In genomic region chr14:51989293-51990234, GRCh38 we compare ENCODE assay signal across 8 cellular contexts. TPM values are rescaled to one million over a fixed set of nuclear protein-coding genes. Genes with fewer than 3 reads are reported as not detected.
DNase-seq lines count a peak whose midpoint lies in the region; ATAC-seq and TF ChIP-seq lines count a peak whose summit lies in the region.

RTRAF (plus strand) TSS chr14:51989546; CDS start chr14:51989640, 94 bp downstream.

- no peaks in the 10 kb centered on the region for H3K27me3 Mint-ChIP-seq in naive thymus-derived CD8-positive, alpha-beta T cell

- H3K27me3 ChIP-seq in DND-41 (ENCODE audit: insufficient read depth, low read length, poor library complexity): no peaks in the 10 kb centered on the region
- no peaks in the 10 kb centered on the region for H3K27me3 ChIP-seq in Karpas-422 (ENCODE audit: low read length)

- H3K4me3 ChIP-seq in DND-41 (ENCODE audit: low read depth in 1 of 2, low read length in 2 of 2) (peak within 1 kb of the TSS; percentile 81 to 85), Karpas-422 (ENCODE audit: low read length) (peak within 1 kb of the TSS; percentile 95)

- H2AFZ ChIP-seq in DND-41 (ENCODE audit: low read depth, low read length): peak within 1 kb of the TSS; percentile 92
- H2AFZ ChIP-seq in Karpas-422 (ENCODE audit: low read length): peak within 1 kb of the TSS; percentile 80

- H3K4me2 ChIP-seq in DND-41 (ENCODE audit: insufficient read depth, low read length): peak within 1 kb of the TSS; percentile 70
- peak within 1 kb of the TSS; percentile 99 for H3K4me2 ChIP-seq in Karpas-422 (ENCODE audit: low read depth, low read length, poor library complexity, severe bottlenecking)

- POLR2A ChIA-PET in naive thymus-derived CD8-positive, alpha-beta T cell (lab: Charles Lee): interaction anchor here (1.1 to 1.4 kb wide), 2 partner anchors 143 to 894 kb away, joined by 3 read pairs; partner anchors contain the start of gene TRIM9

- H4K20me1 ChIP-seq in DND-41 (ENCODE audit: insufficient read depth, low read length): peaks cover 18% of the 10 kb centered on the region; the same call in 1 of the 2 replicates
- peaks cover 10% of the 10 kb centered on the region; the same call in 1 of the 2 replicates for H4K20me1 ChIP-seq in Karpas-422 (ENCODE audit: insufficient read depth, low read depth, low read length)

- peak within 1 kb of the TSS; percentile 87 for H3K9ac ChIP-seq in DND-41 (ENCODE audit: low read depth, low read length)
- peak within 1 kb of the TSS; percentile 89 for H3K9ac ChIP-seq in Karpas-422 (ENCODE audit: low read length)

- peak; percentile 1 for TF ChIP-seq CTCF in DND-41 (IDR thresholded peaks at IDR 0.05; ENCODE audit: borderline replicate concordance, extremely low read depth, low read length, poor library complexity, severe bottlenecking)

- ATAC-seq in DND-41 (ENCODE audit: insufficient read depth, low read depth) (peak; percentile 96), GM21825 (IDR thresholded peaks at IDR 0.05; ENCODE audit: unreplicated experiment) (peak; percentile 90)
- ATAC-seq in naive thymus-derived CD8-positive, alpha-beta T cell: peak; percentile 94 to 96

- H3K4me3 Mint-ChIP-seq in naive thymus-derived CD8-positive, alpha-beta T cell: peak within 1 kb of the TSS; percentile 89 to 99 (median 98)

- DNase-seq in DND-41: peak; percentile 94
- peak; percentile 98 for DNase-seq in Karpas-422
- DNase-seq in RKO (ENCODE audit: low spot score): peak; percentile 93
- peak; percentile 81 to 86 for DNase-seq in activated T-helper 1 cell treated with anti-CD3 and anti-CD28 coated beads, Interleukin-2, amount 50 U/mL, for 16 hours (ENCODE audit: low read depth in 1 of 2, low spot score in 1 of 2)
- DNase-seq in fibroblast of gingiva (ENCODE audit: low read depth): peak; percentile 94
- peak; percentile 84 to 94 (median 90) for DNase-seq in naive thymus-derived CD8-positive, alpha-beta T cell
- DNase-seq in stimulated activated naive CD4-positive, alpha-beta T cell (lab: John Stamatoyannopoulos, UW): peak; percentile 83 to 92 (median 88)

- peaks cover 34% of the 10 kb centered on the region for H3K4me1 ChIP-seq in DND-41 (ENCODE audit: insufficient read depth, low read length)
- peaks cover 47% of the 10 kb centered on the region for H3K4me1 ChIP-seq in Karpas-422 (ENCODE audit: low read length)

- H3K4me1 Mint-ChIP-seq in naive thymus-derived CD8-positive, alpha-beta T cell: peaks cover 15 to 50% (median 38%) of the 10 kb centered on the region in 4 donors

- peaks cover 57% of the 10 kb centered on the region for H3K79me2 ChIP-seq in DND-41 (ENCODE audit: insufficient read depth, low read length)
- H3K79me2 ChIP-seq in Karpas-422 (ENCODE audit: low read length): peaks cover 57% of the 10 kb centered on the region

- H3K27ac ChIP-seq in DND-41 (ENCODE audit: low read length) (peak within 1 kb of the TSS; percentile 92), Karpas-422 (ENCODE audit: low read length) (peak within 1 kb of the TSS; percentile 45; the same call in 1 of the 2 replicates)

- H3K36me3 ChIP-seq in DND-41 (ENCODE audit: insufficient read depth, low read length) (peaks cover 41% of the 10 kb centered on the region), Karpas-422 (ENCODE audit: insufficient read depth, low read length) (peaks cover 34% of the 10 kb centered on the region; the same call in 1 of the 2 replicates)

- peaks cover 0 to 31% (median 5%) of the 10 kb centered on the region in 3 donors for H3K36me3 Mint-ChIP-seq in naive thymus-derived CD8-positive, alpha-beta T cell

- H3K27ac Mint-ChIP-seq in naive thymus-derived CD8-positive, alpha-beta T cell: peak within 1 kb of the TSS; percentile 88 to 99 (median 96)

- no peaks in the 10 kb centered on the region for H3K9me2 ChIP-seq in Karpas-422 (replicated peaks; ENCODE audit: insufficient read depth, low read length)

- H3K9me3 ChIP-seq in DND-41 (ENCODE audit: insufficient read depth, low read length, severe bottlenecking): no peaks in the 10 kb centered on the region
- no peaks in the 10 kb centered on the region for H3K9me3 ChIP-seq in Karpas-422 (ENCODE audit: low read length)

- H3K9me3 Mint-ChIP-seq in naive thymus-derived CD8-positive, alpha-beta T cell: no peaks in the 10 kb centered on the region

RNA-seq across cellular contexts. Expression of gene RTRAF, which starts in this region (rescaled TPM):
- total RNA-seq in Karpas-422 (2014; rRNA removed; shearing (Covaris generic); ENCODE audit: low replicate concordance): 291 and 784 TPM in 2 replicates
- total RNA-seq in naive thymus-derived CD8-positive, alpha-beta T cell: 100 to 1,000 TPM; 105 to 116 TPM
- 100 to 1,000 TPM; 166 to 231 (median 203) TPM for polyA plus RNA-seq in naive thymus-derived CD8-positive, alpha-beta T cell

Comparison
In these comparisons a context has a peak if more than half of its experiments do, and no peak if none do; other contexts are left out.
1. Peak in every context shown above with its lines: DNase-seq, ATAC-seq, H3K4me3 ChIP-seq and H3K27ac ChIP-seq.